In the genomic region with DNA sequence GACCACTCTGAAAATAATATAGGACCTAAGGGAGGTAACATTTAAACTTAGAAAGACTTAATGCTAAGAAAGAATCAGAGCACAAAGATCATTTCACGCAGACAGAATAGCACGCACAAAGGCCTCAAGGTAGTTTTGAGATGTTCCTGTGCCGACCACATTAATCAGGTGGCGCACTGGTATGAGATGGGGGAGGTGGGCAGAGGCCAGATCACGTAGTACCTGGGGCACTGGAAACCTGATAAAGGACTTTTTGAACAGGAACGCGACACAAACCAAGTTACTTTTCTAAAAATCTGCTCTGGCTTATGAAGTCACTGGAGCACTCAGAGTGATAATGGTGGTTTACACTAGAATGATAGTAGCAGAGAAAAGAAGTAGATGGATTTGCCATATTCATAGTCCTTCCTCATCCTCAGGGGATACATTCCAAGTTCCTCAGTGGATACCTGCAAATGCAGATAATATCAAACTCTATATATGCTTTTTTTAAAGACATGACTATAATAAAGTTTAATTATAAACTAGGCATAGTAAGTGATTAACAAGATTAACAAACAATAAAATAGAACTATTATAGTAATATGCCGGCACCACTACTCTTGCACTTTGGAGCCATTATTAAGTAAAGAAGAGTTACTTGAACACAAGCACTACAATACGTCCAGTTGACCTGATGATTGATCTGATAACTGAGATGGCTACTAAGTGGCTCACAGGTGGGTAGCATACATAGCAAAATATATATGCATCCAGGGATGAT, we compare ENCODE assay signal across 1 cellular context.
A peak's percentile ranks its signal among the peaks of the same experiment; 100 is the strongest.
TF ChIP-seq lines count a peak whose summit lies in the region.

No MANE protein-coding gene starts in this region.

TF ChIP-seq in K562, 482 proteins besides CTCF, POLR2A, EP300 and RAD21:
- TF ChIP-seq, protein P1, sequence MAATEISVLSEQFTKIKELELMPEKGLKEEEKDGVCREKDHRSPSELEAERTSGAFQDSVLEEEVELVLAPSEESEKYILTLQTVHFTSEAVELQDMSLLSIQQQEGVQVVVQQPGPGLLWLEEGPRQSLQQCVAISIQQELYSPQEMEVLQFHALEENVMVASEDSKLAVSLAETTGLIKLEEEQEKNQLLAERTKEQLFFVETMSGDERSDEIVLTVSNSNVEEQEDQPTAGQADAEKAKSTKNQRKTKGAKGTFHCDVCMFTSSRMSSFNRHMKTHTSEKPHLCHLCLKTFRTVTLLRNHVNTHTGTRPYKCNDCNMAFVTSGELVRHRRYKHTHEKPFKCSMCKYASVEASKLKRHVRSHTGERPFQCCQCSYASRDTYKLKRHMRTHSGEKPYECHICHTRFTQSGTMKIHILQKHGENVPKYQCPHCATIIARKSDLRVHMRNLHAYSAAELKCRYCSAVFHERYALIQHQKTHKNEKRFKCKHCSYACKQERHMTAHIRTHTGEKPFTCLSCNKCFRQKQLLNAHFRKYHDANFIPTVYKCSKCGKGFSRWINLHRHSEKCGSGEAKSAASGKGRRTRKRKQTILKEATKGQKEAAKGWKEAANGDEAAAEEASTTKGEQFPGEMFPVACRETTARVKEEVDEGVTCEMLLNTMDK (IDR thresholded peaks at IDR 0.05; ENCODE audit: borderline replicate concordance, insufficient read depth, low read depth, low read length, poor library complexity, severe bottlenecking) = peak; percentile 21
- TF ChIP-seq ARNT (IDR thresholded peaks at IDR 0.05) = no peak
